ENCODE assay signal across 8 cellular contexts in genomic region chr1:65066379-65066765, GRCh38.
A peak's percentile ranks its signal among the peaks of the same experiment; 100 is the strongest.
DNase-seq lines count a peak whose midpoint lies in the region; ATAC-seq and TF ChIP-seq lines count a peak whose summit lies in the region.

No MANE protein-coding gene starts in this region.

- H3K27ac Mint-ChIP-seq in activated B cell treated with CpG ODN at 0.5 μM for 24 hours, result peak overlapping the region; percentile 95

- H3K27ac ChIP-seq in ACC112 (ENCODE audit: low read depth, low read length) (peak overlapping the region; percentile 36; the same call in 1 of the 2 replicates), heart right ventricle (peak overlapping the region; percentile 97 to 100 (median 99)), skin epidermis (peak overlapping the region; percentile 84 to 100 (median 97))

- ATAC-seq in activated B cell treated with CpG ODN at 0.5 μM for 24 hours (ENCODE audit: low read depth) (no peak), heart right ventricle (no peak), GM19452 (IDR thresholded peaks at IDR 0.05; ENCODE audit: unreplicated experiment) (no peak)

- no peaks in the 10 kb centered on the region for H3K36me3 ChIP-seq in ACC112 (ENCODE audit: insufficient read depth, low read length)
- H3K36me3 ChIP-seq in H7 (replicated peaks; ENCODE audit: control insufficient read depth, insufficient read depth, low read length), result no peaks in the 10 kb centered on the region
- H3K36me3 ChIP-seq in heart right ventricle, result peaks cover 0 to 10% (median 0%) of the 10 kb centered on the region in 9 donors

- H3K4me1 ChIP-seq in ACC112 (ENCODE audit: control insufficient read depth, insufficient read depth, low read length, unreplicated experiment), result peaks cover 22% of the 10 kb centered on the region
- H3K4me1 ChIP-seq in heart right ventricle, result peaks cover 7 to 56% (median 52%) of the 10 kb centered on the region in 9 donors

- peaks cover 56% of the 10 kb centered on the region for H3K4me1 Mint-ChIP-seq in activated B cell treated with CpG ODN at 0.5 μM for 24 hours

- H3K4me3 ChIP-seq in ACC112 (ENCODE audit: low read depth, low read length), result peak overlapping the region; percentile 90
- H3K4me3 ChIP-seq in H7 (ENCODE audit: insufficient read depth, low read depth, low read length), result peak overlapping the region; percentile 92
- peak overlapping the region; percentile 57 to 99 (median 87) for H3K4me3 ChIP-seq in heart right ventricle
- peak overlapping the region; percentile 74 to 98 (median 92) for H3K4me3 ChIP-seq in skin epidermis

- WGBS in heart right ventricle, 2 donors, result 0% methylated on average over 20 to 34 of the region's 34 CpGs

- H3K36me3 Mint-ChIP-seq in activated B cell treated with CpG ODN at 0.5 μM for 24 hours (ENCODE audit: low read depth), result peaks cover 13% of the 10 kb centered on the region

- TF ChIP-seq CTCF in activated B cell treated with CpG ODN at 0.5 μM for 24 hours (IDR thresholded peaks at IDR 0.05), result no peak
- TF ChIP-seq CTCF in heart right ventricle (IDR thresholded peaks at IDR 0.05), result no peak

- H3K27me3 ChIP-seq in ACC112 (ENCODE audit: insufficient read depth, low read length), result no peaks in the 10 kb centered on the region
- H3K27me3 ChIP-seq in H7 (ENCODE audit: control insufficient read depth, insufficient read depth, low read length), result no peaks in the 10 kb centered on the region
- H3K27me3 ChIP-seq in heart right ventricle, result no peaks in the 10 kb centered on the region

- H3K27me3 Mint-ChIP-seq in activated B cell treated with CpG ODN at 0.5 μM for 24 hours, result no peaks in the 10 kb centered on the region

- intact Hi-C loops in activated B cell treated with CpG ODN at 0.5 μM for 24 hours (cut with micrococcal nuclease), result loop anchor here (1.0 to 10.0 kb wide), 5 partner anchors 202 to 1861 kb away; partner anchors contain the start of gene PGM1
- intact Hi-C loops in heart right ventricle (cut with DNase I), result loop anchor here in 8 of 10 donors (2.0 to 10.0 kb wide), 17 partner anchors 64 to 618 kb away; partner anchors contain the start of genes LEPR (in 6 of the 8), LEPROT (in 6 of the 8), JAK1 (in 4 of the 8) and AK4 (in 3 of the 8)
- intact Hi-C loops in posterior vena cava (cut with DNase I), result loop anchor here (10.0 kb wide), 2 partner anchors 78 to 138 kb away; partner anchors contain the start of gene AK4 (in 1 of the 2)

- POLR2A ChIA-PET in activated B cell treated with CpG ODN at 0.5 μM for 24 hours (lab: Charles Lee), result interaction anchor here (0.6 to 2.4 kb wide), 5 partner anchors 9 to 1543 kb away, joined by 3 to 8 read pairs (median 5); partner anchors contain the start of genes EFCAB7, ITGB3BP, LEPR and LEPROT

- CTCF ChIA-PET in activated B cell treated with CpG ODN at 0.5 μM for 24 hours (lab: Charles Lee), result interaction anchor here (1.3 to 9.9 kb wide), 2 partner anchors 8 to 142 kb away, joined by 3 to 137 read pairs; no protein-coding TSS in a partner anchor

- H3K4me3 Mint-ChIP-seq in activated B cell treated with CpG ODN at 0.5 μM for 24 hours, result peak overlapping the region; percentile 97

- H2AFZ ChIP-seq in ACC112 (ENCODE audit: low read length, unreplicated experiment), result peak overlapping the region; percentile 86

- peaks cover 5% of the 10 kb centered on the region for H3K79me2 ChIP-seq in ACC112 (ENCODE audit: control insufficient read depth, insufficient read depth, low read length, unreplicated experiment)

- H3K9me3 Mint-ChIP-seq in activated B cell treated with CpG ODN at 0.5 μM for 24 hours, result no peaks in the 10 kb centered on the region

- H3K9me3 ChIP-seq in heart right ventricle, result no peaks in the 10 kb centered on the region

- peak; percentile 92 for DNase-seq in H7
- DNase-seq in activated B cell treated with CpG ODN at 0.5 μM for 24 hours, result no peak
- no peak for DNase-seq in heart right ventricle
- DNase-seq in NCI-H446 treated with DMSO at 0.1 percent for 48 hours (lab: John Stamatoyannopoulos, UW), result no peak
- no peak for DNase-seq in posterior vena cava (ENCODE audit: low spot score)

Comparison
In these comparisons a context has a peak if more than half of its experiments do, and no peak if none do; other contexts are left out.
1. H3K27ac ChIP-seq: peak in every context shown above with its lines; median percentile 99 in heart right ventricle; 97 in skin epidermis; 36 in ACC112.